Comparison of ENCODE assay signal across 8 cellular contexts in the genomic region with DNA sequence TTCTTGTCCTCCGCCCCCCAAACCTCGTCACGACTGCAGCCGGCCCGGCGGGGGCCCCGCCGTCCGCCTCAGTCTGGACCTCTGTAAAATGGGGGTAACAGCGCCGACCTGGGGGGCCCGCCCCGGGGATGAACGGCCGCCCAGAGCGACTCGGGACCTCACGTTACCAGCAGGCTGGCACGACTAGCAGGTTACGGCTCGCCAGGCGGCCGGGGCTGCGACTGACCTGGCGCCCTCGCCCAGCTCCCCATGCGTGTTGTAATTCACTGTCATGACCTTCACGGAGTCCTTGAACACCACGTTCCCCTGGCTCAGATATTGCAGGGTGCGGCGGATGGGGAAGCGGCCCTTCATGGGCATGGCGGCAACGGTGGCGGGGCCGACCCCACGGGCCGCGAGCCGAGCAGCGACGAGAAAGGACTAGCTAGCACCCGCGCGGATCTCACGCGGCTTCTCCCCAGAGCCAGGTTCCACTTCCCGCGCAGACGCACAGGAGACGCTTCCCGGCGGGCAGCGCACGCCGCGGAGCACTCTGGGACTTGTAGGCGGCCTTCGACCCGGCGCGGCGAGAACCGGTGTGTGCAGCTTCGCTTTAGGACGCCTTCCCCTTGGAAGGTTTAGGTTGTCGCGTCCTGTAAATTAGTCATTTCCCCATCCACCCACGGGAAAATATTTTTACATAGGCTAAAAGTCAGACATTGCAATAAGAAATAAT.
DNase-seq lines count a peak whose midpoint lies in the region; ATAC-seq and TF ChIP-seq lines count a peak whose summit lies in the region.

TSS of gene MRPS25 (minus strand) at position 481 of the 715 bp plus-strand sequence. CDS start at position 360, 121 bp downstream.

- ATAC-seq in GM19025 (IDR thresholded peaks at IDR 0.05; ENCODE audit: low read depth, unreplicated experiment) (peak; percentile 92), HG03280 (IDR thresholded peaks at IDR 0.05; ENCODE audit: unreplicated experiment) (peak; percentile 97)

- DNase-seq in AG09309 (ENCODE audit: low read depth) (peak; percentile 62), NCI-H345 (lab: John Stamatoyannopoulos, UW) (peak; percentile 81), caudate nucleus (lab: John Stamatoyannopoulos, UW) (peak in 60 of 61 donors; percentile 37 to 91 (median 80)), iris pigment epithelial cell (ENCODE audit: low read depth) (peak; percentile 96)
- peak; percentile 72 to 83 (median 80) for DNase-seq in activated CD4-positive, CD25-positive, alpha-beta regulatory T cell (lab: John Stamatoyannopoulos, UW)
- peak; percentile 84 to 85 for DNase-seq in stimulated activated CD4-positive, alpha-beta T cell treated with anti-CD3 and anti-CD28 coated beads, Interleukin-12 subunit alpha, Interleukin-12 subunit beta, amount 100 ng/mL, for 24 hours (ENCODE audit: low read depth in 2 of 2)

- no peak for TF ChIP-seq CTCF in AG09309 (IDR thresholded peaks at IDR 0.05; ENCODE audit: control insufficient read depth, insufficient read depth, low read depth, low read length, missing control alignments)

- peak within 1 kb of the TSS; percentile 83 for H3K27ac ChIP-seq in caudate nucleus (ENCODE audit: low read depth, low read length)

- peak within 1 kb of the TSS; percentile 87 for H3K4me3 ChIP-seq in AG09309 (ENCODE audit: control insufficient read depth, low read depth, low read length)

Comparison
In these comparisons a context has a peak if more than half of its experiments do, and no peak if none do; other contexts are left out.
1. Peak in every context shown above with its lines: DNase-seq, ATAC-seq, H3K4me3 ChIP-seq and H3K27ac ChIP-seq.